Comparison of ENCODE assay signal across 10 cellular contexts in genomic region chr22:38228326-38228872, GRCh38. TPM values are rescaled to one million over a fixed set of nuclear protein-coding genes. Genes with fewer than 3 reads are reported as not detected.
DNase-seq lines count a peak whose midpoint lies in the region; ATAC-seq and TF ChIP-seq lines count a peak whose summit lies in the region.
"Had no signal": no experiment of that assay in that cellular context is flagged by ENCODE, and none has a peak within 500 bp of the region (broad histone marks: within the 10 kb centered on the region; RNA-seq: fewer than 3 reads in every experiment).

No MANE protein-coding gene starts in this region.

- peaks cover 10% of the 10 kb centered on the region for H3K36me3 Mint-ChIP-seq in neural crest cell (ENCODE audit: low read depth)

- WGBS in heart right ventricle, 2 donors, result 69 to 83% methylated on average over 3 of the region's 3 CpGs

- peaks cover 7% of the 10 kb centered on the region for H3K4me1 Mint-ChIP-seq in neural crest cell

- intact Hi-C loops in heart right ventricle (cut with DNase I), result loop anchor here in 1 of 10 donors (5.0 kb wide), 1 partner anchor 44 kb away; the partner anchor contains the start of gene TMEM184B
- intact Hi-C loops in Right ventricle myocardium superior (cut with DNase I), result loop anchor here (2.0 to 5.0 kb wide), 2 partner anchors 22 to 111 kb away; no protein-coding TSS in a partner anchor
- intact Hi-C loops in vagina (cut with DNase I), result no loop called here

- H3K27ac ChIP-seq in heart right ventricle (peak overlapping the region; percentile 53 to 90 (median 71)), vagina (peak overlapping the region; percentile 87)
- peak overlapping the region; percentile 55 for H3K27ac ChIP-seq in effector memory CD4-positive, alpha-beta T cell (ENCODE audit: insufficient read depth, low read length, poor library complexity, severe bottlenecking)

- H3K27me3 ChIP-seq in heart right ventricle (no peaks in the 10 kb centered on the region), vagina (no peaks in the 10 kb centered on the region)
- no peaks in the 10 kb centered on the region for H3K27me3 ChIP-seq in effector memory CD4-positive, alpha-beta T cell (replicated peaks; ENCODE audit: control insufficient read depth, insufficient read depth, low read length, poor library complexity, severe bottlenecking)

- H3K9me3 Mint-ChIP-seq in neural crest cell, result no peaks in the 10 kb centered on the region

- H3K4me1 ChIP-seq in heart right ventricle, result peaks cover 11 to 55% (median 22%) of the 10 kb centered on the region in 9 donors
- H3K4me1 ChIP-seq in effector memory CD4-positive, alpha-beta T cell (ENCODE audit: control insufficient read depth, insufficient read depth, low read length, poor library complexity, severe bottlenecking), result peaks cover 15% of the 10 kb centered on the region
- H3K4me1 ChIP-seq in vagina, result peaks cover 44% of the 10 kb centered on the region

- TF ChIP-seq POLR2A in vagina (IDR thresholded peaks at IDR 0.05), result no peak

- ATAC-seq in heart right ventricle (peak in 1 of 8 donors; percentile 2), Right ventricle myocardium superior (ENCODE audit: poor library complexity) (no peak)

- DNase-seq in heart right ventricle (no peak), Right ventricle myocardium superior (no peak), neural crest cell (ENCODE audit: low read depth, low spot score) (no peak), vagina (ENCODE audit: extremely low spot score in 2 of 2) (no peak), iPS-NIHi7 (ENCODE audit: extremely low spot score) (no peak), DMS114 treated with DMSO at 0.1 percent for 48 hours (lab: John Stamatoyannopoulos, UW; ENCODE audit: unreplicated experiment) (no peak)
- DNase-seq in effector memory CD4-positive, alpha-beta T cell, result no peak
- no peak for DNase-seq in stimulated activated CD4-positive, alpha-beta T cell treated with anti-CD3 and anti-CD28 coated beads, Interleukin-4, amount 100 ng/mL, for 1 hour
- DNase-seq: activated CD8-positive, alpha-beta memory T cell treated with anti-CD3 and anti-CD28 coated beads, Interleukin-2, amount 50 U/mL, for 48 hours; NCI-H187 treated with DMSO at 0.1 percent for 48 hours had no signal

- peak overlapping the region; percentile 58 for H3K27ac Mint-ChIP-seq in neural crest cell (ENCODE audit: unreplicated experiment)

- H3K4me3 Mint-ChIP-seq in neural crest cell, result peak overlapping the region; percentile 47

- no peak overlapping the region for H3K4me3 ChIP-seq in heart right ventricle
- H3K4me3 ChIP-seq in effector memory CD4-positive, alpha-beta T cell (ENCODE audit: insufficient read depth, low read depth, low read length, poor library complexity, severe bottlenecking), result no peak overlapping the region
- H3K4me3 ChIP-seq in vagina, result no peak overlapping the region

- no peak for TF ChIP-seq CTCF in heart right ventricle (IDR thresholded peaks at IDR 0.05)
- no peak for TF ChIP-seq CTCF in neural crest cell (conservative IDR thresholded peaks at IDR 0.05)
- no peak for TF ChIP-seq CTCF in vagina (IDR thresholded peaks at IDR 0.05)

- no peaks in the 10 kb centered on the region for H3K27me3 Mint-ChIP-seq in neural crest cell (ENCODE audit: low read depth)

- no peaks in the 10 kb centered on the region for H3K9me3 ChIP-seq in heart right ventricle
- H3K9me3 ChIP-seq in effector memory CD4-positive, alpha-beta T cell (ENCODE audit: control insufficient read depth, low read length), result no peaks in the 10 kb centered on the region
- no peaks in the 10 kb centered on the region for H3K9me3 ChIP-seq in vagina

- H3K36me3 ChIP-seq in heart right ventricle, result peaks cover 0 to 94% (median 44%) of the 10 kb centered on the region in 9 donors
- H3K36me3 ChIP-seq in effector memory CD4-positive, alpha-beta T cell (ENCODE audit: control insufficient read depth, insufficient read depth, low read length), result peaks cover 50% of the 10 kb centered on the region
- H3K36me3 ChIP-seq in vagina, result peaks cover 0 to 43% of the 10 kb centered on the region in 2 donors

RNA-seq across cellular contexts. Expression of gene MAFF, which starts 26.6 kb away (rescaled TPM):
- total RNA-seq in heart right ventricle (10 to 100 TPM in 4 of 10 donors, 1 to 10 TPM in 6; 2.9 to 21.2 (median 5.3) TPM), Right ventricle myocardium superior (4.2 TPM), neural crest cell (3.9 and 5.4 TPM in 2 replicates), vagina (90.6 TPM)
- 10 to 100 TPM in 1 of 2 donors, 1 to 10 TPM in 1; 6.5 to 21.4 TPM for polyA plus RNA-seq in heart right ventricle

RNA-seq across cellular contexts. Expression of gene TMEM184B, which starts 44.4 kb away (rescaled TPM):
- total RNA-seq in heart right ventricle (10 to 100 TPM; 36.2 to 51.6 (median 46.1) TPM), Right ventricle myocardium superior (42.2 TPM), neural crest cell (58.3 and 60.3 TPM in 2 replicates), vagina (50.8 TPM)
- polyA plus RNA-seq in heart right ventricle, result 10 to 100 TPM; 20.8 to 29.7 TPM

RNA-seq across cellular contexts. Expression of gene PLA2G6, which starts 46.8 kb away (rescaled TPM):
- total RNA-seq in heart right ventricle, result 10 to 100 TPM in 8 of 10 donors, 1 to 10 TPM in 2; 8.8 to 17.1 (median 13.5) TPM
- polyA plus RNA-seq in heart right ventricle, result 10 to 100 TPM in 1 of 2 donors, 1 to 10 TPM in 1; 6.0 to 35.1 TPM
- 12.0 TPM for total RNA-seq in Right ventricle myocardium superior
- total RNA-seq in neural crest cell, result 11.0 and 14.6 TPM in 2 replicates
- 35.8 TPM for total RNA-seq in vagina
